ENCODE assay signal across 17 cellular contexts in genomic region chr22:32880061-32880460, GRCh38.
DNase-seq lines count a peak whose midpoint lies in the region; ATAC-seq, FAIRE-seq and TF ChIP-seq lines count a peak whose summit lies in the region.
"Had no signal": no experiment of that assay in that cellular context is flagged by ENCODE, and none has a peak within 500 bp of the region (broad histone marks: within the 10 kb centered on the region; RNA-seq: fewer than 3 reads in every experiment).

No MANE protein-coding gene starts in this region.

- peaks cover 0 to 20% (median 4%) of the 10 kb centered on the region in 3 donors for H3K4me1 ChIP-seq in gastroesophageal sphincter
- H3K4me1 ChIP-seq: A549 had no signal

- no peak overlapping the region for H3K27ac ChIP-seq in gastroesophageal sphincter
- no peak overlapping the region for H3K27ac ChIP-seq in coronary artery
- H3K27ac ChIP-seq: A549, tibial nerve had no signal

- TF ChIP-seq CTCF in gastroesophageal sphincter (IDR thresholded peaks at IDR 0.05) = no peak
- TF ChIP-seq CTCF in coronary artery (IDR thresholded peaks at IDR 0.05) = no peak

- TF ChIP-seq POLR2A in gastroesophageal sphincter (IDR thresholded peaks at IDR 0.05) (no peak), GM12892 (IDR thresholded peaks at IDR 0.05; ENCODE audit: low read depth, low read length) (no peak)

- no peaks in the 10 kb centered on the region for H3K9me3 ChIP-seq in gastroesophageal sphincter
- H3K9me3 ChIP-seq: A549, SK-N-SH, tibial nerve had no signal

- intact Hi-C loops in left ventricle myocardium superior (cut with micrococcal nuclease) (no loop called here), cardiac septum (cut with DNase I) (loop anchor here (5.0 kb wide), 1 partner anchor 72 kb away; no protein-coding TSS in a partner anchor)

- ATAC-seq in left ventricle myocardium superior (peak; percentile 6), gastroesophageal sphincter (peak; percentile 44), GM21447 (IDR thresholded peaks at IDR 0.05; ENCODE audit: unreplicated experiment) (no peak)
- ATAC-seq: A549, GM12878, PC-3 had no signal

- no peak for FAIRE-seq in GM12892 (lab: Jason Lieb, UNC)
- FAIRE-seq: A549, GM12878 had no signal

- DNase-seq in left ventricle myocardium superior (no peak), cardiac septum (ENCODE audit: low spot score) (no peak), amniotic epithelial cell (ENCODE audit: low read depth) (peak; percentile 88), MV-4-11 (lab: John Stamatoyannopoulos, UW) (no peak), GM12892 (ENCODE audit: insufficient read length) (no peak), coronary artery (ENCODE audit: low spot score) (no peak)
- DNase-seq: activated CD4-positive, CD25-positive, alpha-beta regulatory T cell treated with anti-CD3 and anti-CD28 coated beads, Interleukin-2, amount 50 U/mL, for 72 hours; immature natural killer cell; NCI-H1092 treated with DMSO at 0.1 percent for 48 hours; NCI-H2107; PC-3; SK-N-SH had no signal

- 38 to 86% methylated on average over 1 of the region's 2 CpGs for WGBS in gastroesophageal sphincter (ENCODE audit: low coverage in 1 of 2), 2 donors

- no peaks in the 10 kb centered on the region for H3K27me3 ChIP-seq in gastroesophageal sphincter
- H3K27me3 ChIP-seq: tibial nerve had no signal

- no peaks in the 10 kb centered on the region for H3K36me3 ChIP-seq in gastroesophageal sphincter
- H3K36me3 ChIP-seq: tibial nerve had no signal

- TF ChIP-seq EP300 in gastroesophageal sphincter (IDR thresholded peaks at IDR 0.05) = no peak

- H3K4me3 ChIP-seq in gastroesophageal sphincter (no peak overlapping the region), coronary artery (no peak overlapping the region)
- H3K4me3 ChIP-seq: A549, GM12878, tibial nerve had no signal
